13 cellular contexts compared by ENCODE assay signal in genomic region chr1:231414260-231415016, GRCh38. TPM values are rescaled to one million over a fixed set of nuclear protein-coding genes. Genes with fewer than 3 reads are reported as not detected.
DNase-seq lines count a peak whose midpoint lies in the region; ATAC-seq, FAIRE-seq and TF ChIP-seq lines count a peak whose summit lies in the region.
"Had no signal": no experiment of that assay in that cellular context is flagged by ENCODE, and none has a peak within 500 bp of the region (broad histone marks: within the 10 kb centered on the region; RNA-seq: fewer than 3 reads in every experiment).

No MANE protein-coding gene starts in this region.

- no peak for TF ChIP-seq EP300 in tibial nerve (IDR thresholded peaks at IDR 0.05)

- peaks cover 89% of the 10 kb centered on the region for H3K79me2 ChIP-seq in keratinocyte (ENCODE audit: control insufficient read depth, insufficient read depth, low read length)

- peaks cover 2% of the 10 kb centered on the region for H4K20me1 ChIP-seq in keratinocyte (ENCODE audit: control insufficient read depth, extremely low read depth, insufficient read depth, low read length)

- no peak overlapping the region for H3K27ac Mint-ChIP-seq in activated naive CD4-positive, alpha-beta T cell treated with anti-CD3 and anti-CD28 coated beads, Interleukin-2, amount 50 U/mL, for 24 hours
- H3K27ac Mint-ChIP-seq in T-cell, result no peak overlapping the region
- H3K27ac Mint-ChIP-seq: stimulated activated effector memory CD8-positive, alpha-beta T cell treated with anti-CD3 and anti-CD28 coated beads, Interleukin-12 subunit alpha, Interleukin-12 subunit beta, amount 100 ng/mL, for 72 hours had no signal

- dilution Hi-C loops in keratinocyte (cut with MboI; ENCODE audit: extremely low pct_ligation_motif_present, low sequenced_read_pairs), result no loop called here

- H3K9me1 ChIP-seq in keratinocyte (ENCODE audit: control insufficient read depth, extremely low read depth, insufficient read depth, low read length), result peaks cover 2% of the 10 kb centered on the region

- no peak for FAIRE-seq in keratinocyte (lab: Jason Lieb, UNC)

- H3K9ac ChIP-seq in keratinocyte (ENCODE audit: control insufficient read depth, extremely low read depth, insufficient read depth, low read length), result no peak overlapping the region
- H3K9ac ChIP-seq in skeletal muscle tissue (ENCODE audit: low read depth in 1 of 3, low read length in 3 of 3), result peak overlapping the region in 2 of 3 donors; percentile 1 to 10

- H3K27me3 Mint-ChIP-seq in activated naive CD4-positive, alpha-beta T cell treated with anti-CD3 and anti-CD28 coated beads, Interleukin-2, amount 50 U/mL, for 24 hours, result no peaks in the 10 kb centered on the region
- no peaks in the 10 kb centered on the region for H3K27me3 Mint-ChIP-seq in T-cell

- peak overlapping the region; percentile 53 for H3K4me2 ChIP-seq in keratinocyte (ENCODE audit: control insufficient read depth, extremely low read depth, insufficient read depth, low read depth, low read length)

- CTCF ChIA-PET in T-cell (lab: Charles Lee), result interaction anchor here (0.7 to 1.6 kb wide), 2 partner anchors 10 to 76 kb away, joined by 4 to 8 read pairs; partner anchors contain the start of gene SPRTN (in 1 of the 2)

- peak overlapping the region; percentile 3 for H3K27ac ChIP-seq in keratinocyte (ENCODE audit: control insufficient read depth, insufficient read depth, low read length)
- H3K27ac ChIP-seq in skeletal muscle tissue (ENCODE audit: low read depth, low read length), result peak overlapping the region; percentile 42
- H3K27ac ChIP-seq in tibial nerve, result no peak overlapping the region

- H3K27me3 ChIP-seq in keratinocyte (ENCODE audit: control insufficient read depth, extremely low read depth, insufficient read depth, low read length), result no peaks in the 10 kb centered on the region
- no peaks in the 10 kb centered on the region for H3K27me3 ChIP-seq in skeletal muscle tissue (ENCODE audit: control insufficient read depth in 3 of 3, insufficient read depth in 3 of 3, low read length in 3 of 3)
- H3K27me3 ChIP-seq in tibial nerve, result no peaks in the 10 kb centered on the region

- H3K36me3 ChIP-seq in keratinocyte (ENCODE audit: control insufficient read depth in 2 of 2, extremely low read depth in 1 of 2, insufficient read depth in 2 of 2, low read length in 2 of 2), result peaks cover 0 to 2% of the 10 kb centered on the region in 2 experiments
- H3K36me3 ChIP-seq in skeletal muscle tissue (ENCODE audit: control insufficient read depth in 3 of 3, insufficient read depth in 3 of 3, low read length in 3 of 3), result peaks cover 3 to 9% (median 3%) of the 10 kb centered on the region in 3 donors
- H3K36me3 ChIP-seq in tibial nerve, result no peaks in the 10 kb centered on the region

- H3K36me3 Mint-ChIP-seq in activated naive CD4-positive, alpha-beta T cell treated with anti-CD3 and anti-CD28 coated beads, Interleukin-2, amount 50 U/mL, for 24 hours, result peaks cover 16% of the 10 kb centered on the region
- H3K36me3 Mint-ChIP-seq in T-cell, result peaks cover 41% of the 10 kb centered on the region

- H3K4me1 Mint-ChIP-seq in activated naive CD4-positive, alpha-beta T cell treated with anti-CD3 and anti-CD28 coated beads, Interleukin-2, amount 50 U/mL, for 24 hours, result peaks cover 65% of the 10 kb centered on the region
- H3K4me1 Mint-ChIP-seq in T-cell, result peaks cover 71 to 75% (median 71%) of the 10 kb centered on the region in 3 donors

- no peak overlapping the region for H2AFZ ChIP-seq in keratinocyte (ENCODE audit: control insufficient read depth, low read length)

- TF ChIP-seq POLR2A in tibial nerve (IDR thresholded peaks at IDR 0.05), result no peak

- WGBS in tibial nerve, 2 donors, result 76 to 78% methylated on average over 7 of the region's 7 CpGs

- no peaks in the 10 kb centered on the region for H3K9me3 Mint-ChIP-seq in activated naive CD4-positive, alpha-beta T cell treated with anti-CD3 and anti-CD28 coated beads, Interleukin-2, amount 50 U/mL, for 24 hours
- no peaks in the 10 kb centered on the region for H3K9me3 Mint-ChIP-seq in T-cell
- H3K9me3 Mint-ChIP-seq: stimulated activated effector memory CD8-positive, alpha-beta T cell treated with anti-CD3 and anti-CD28 coated beads, Interleukin-12 subunit alpha, Interleukin-12 subunit beta, amount 100 ng/mL, for 72 hours had no signal

- DNase-seq in activated naive CD4-positive, alpha-beta T cell (lab: John Stamatoyannopoulos, UW), result no peak
- DNase-seq in T-cell (no peak), keratinocyte (ENCODE audit: low read depth, low spot score) (no peak), tibial nerve (ENCODE audit: low spot score in 2 of 2) (no peak), NCI-H2107 treated with DMSO at 0.1 percent for 48 hours (lab: John Stamatoyannopoulos, UW; ENCODE audit: unreplicated experiment) (no peak)
- DNase-seq: activated CD4-positive, CD25-positive, alpha-beta regulatory T cell; activated naive CD4-positive, alpha-beta T cell treated with anti-CD3 and anti-CD28 coated beads, Interleukin-2, amount 50 U/mL, for 16 hours; NCI-H1105; NCI-H446 had no signal

- no peak overlapping the region for H3K4me3 ChIP-seq in keratinocyte (ENCODE audit: control insufficient read depth in 2 of 3, extremely low read depth in 1 of 3, insufficient read depth in 2 of 3, low read depth in 1 of 3, low read length in 3 of 3)
- peak overlapping the region; percentile 3 to 22 (median 20) for H3K4me3 ChIP-seq in skeletal muscle tissue (ENCODE audit: low read length in 3 of 3)
- no peak overlapping the region for H3K4me3 ChIP-seq in tibial nerve

- H3K4me1 ChIP-seq in keratinocyte (ENCODE audit: control insufficient read depth, extremely low read depth, insufficient read depth, low read length) (peaks cover 33% of the 10 kb centered on the region), skeletal muscle tissue (ENCODE audit: control insufficient read depth in 3 of 3, insufficient read depth in 3 of 3, low read length in 3 of 3) (peaks cover 51 to 71% (median 60%) of the 10 kb centered on the region in 3 donors), tibial nerve (peaks cover 0 to 95% (median 37%) of the 10 kb centered on the region in 4 donors)

- TF ChIP-seq CTCF in keratinocyte (optimal IDR thresholded peaks at IDR 0.05 in 1 of 3, IDR thresholded peaks at IDR 0.05 in 1 of 3, conservative IDR thresholded peaks at IDR 0.05 in 1 of 3; ENCODE audit: extremely low read depth in 1 of 3, insufficient read depth in 2 of 3, low read length in 3 of 3) (no peak), tibial nerve (IDR thresholded peaks at IDR 0.05) (no peak)

- no peaks in the 10 kb centered on the region for H3K9me3 ChIP-seq in keratinocyte (ENCODE audit: control insufficient read depth, low read depth, low read length)
- H3K9me3 ChIP-seq in skeletal muscle tissue (ENCODE audit: control insufficient read depth in 3 of 3, low read length in 3 of 3), result no peaks in the 10 kb centered on the region
- H3K9me3 ChIP-seq in tibial nerve, result no peaks in the 10 kb centered on the region

- POLR2A ChIA-PET in T-cell (lab: Charles Lee), result no interaction called here

- peak overlapping the region; percentile 52 for H3K4me3 Mint-ChIP-seq in activated naive CD4-positive, alpha-beta T cell treated with anti-CD3 and anti-CD28 coated beads, Interleukin-2, amount 50 U/mL, for 24 hours
- peak overlapping the region in 2 of 3 donors; percentile 17 to 44 for H3K4me3 Mint-ChIP-seq in T-cell

- ATAC-seq in T-cell (replicated peaks in 1 of 4) (no peak), GM18858 (IDR thresholded peaks at IDR 0.05; ENCODE audit: unreplicated experiment) (no peak)
- ATAC-seq: stimulated activated effector memory CD8-positive, alpha-beta T cell treated with anti-CD3 and anti-CD28 coated beads, Interleukin-12 subunit alpha, Interleukin-12 subunit beta, amount 100 ng/mL, for 72 hours had no signal

RNA-seq across cellular contexts. Expression of gene EGLN1, which starts 7.6 kb away (rescaled TPM):
- total RNA-seq in T-cell, result 10 to 100 TPM; 13.9 to 20.8 (median 18.5) TPM
- polyA plus RNA-seq in keratinocyte, result 15.5 to 34.1 TPM (median 17.6 TPM) in 3 replicates
- polyA plus RNA-seq in keratinocyte (2011; ENCODE audit: low read depth), result 12.7 TPM
- 17.4 and 40.9 TPM in 2 replicates for polyA plus RNA-seq in keratinocyte (2011; cell fraction: cytosol; rRNA removed)
- polyA plus RNA-seq in keratinocyte (2011; cell fraction: nucleus; rRNA removed), result 11.8 and 16.1 TPM in 2 replicates
- 18.3 and 18.7 TPM in 2 replicates for polyA plus RNA-seq in keratinocyte (2012; ENCODE audit: low replicate concordance)
- 2.9 to 44.8 TPM (median 15.0 TPM) in 3 replicates for polyA minus RNA-seq in keratinocyte
- 22.3 TPM for polyA minus RNA-seq in keratinocyte (2011; cell fraction: cytosol; rRNA and poly(A)+ RNA removed)
- 13.2 and 15.7 TPM in 2 replicates for polyA minus RNA-seq in keratinocyte (2011; cell fraction: nucleus; rRNA and poly(A)+ RNA removed)
- total RNA-seq in skeletal muscle tissue, result 55.3 TPM
- 10 to 100 TPM; 53.2 to 76.7 (median 60.1) TPM for total RNA-seq in tibial nerve

Comparison
In these comparisons a context has a peak if more than half of its experiments do, and no peak if none do; other contexts are left out.
1. H3K27ac ChIP-seq: peak in keratinocyte (single experiment) and skeletal muscle tissue (single experiment); none in tibial nerve (0 of 4).
2. H3K4me3 ChIP-seq: peak in skeletal muscle tissue (3 of 3); none in keratinocyte (0 of 3) and tibial nerve (0 of 4).